In the genomic region with DNA sequence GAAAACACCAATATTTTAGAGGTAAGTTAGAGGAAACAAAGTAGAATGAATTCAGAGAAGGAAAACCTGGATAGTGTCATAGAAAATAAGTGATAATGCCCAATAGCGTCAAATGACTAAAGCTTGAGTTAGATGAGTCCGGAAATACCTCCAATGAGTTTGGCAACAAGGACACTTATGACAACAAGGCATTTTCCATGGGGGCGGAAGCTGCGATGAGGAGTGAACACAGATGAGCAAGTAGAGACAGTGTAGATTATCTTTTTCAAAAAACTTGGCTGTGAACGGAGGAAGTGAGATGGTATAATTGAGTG, we compare ENCODE assay signal across 8 cellular contexts. TPM values are rescaled to one million over a fixed set of nuclear protein-coding genes. Genes with fewer than 3 reads are reported as not detected.
DNase-seq lines count a peak whose midpoint lies in the region; ATAC-seq and TF ChIP-seq lines count a peak whose summit lies in the region.

No MANE protein-coding gene starts in this region.

- H3K9me3 ChIP-seq in HAP-1 (peaks cover 6% of the 10 kb centered on the region; the same call in 1 of the 2 replicates), T-helper 17 cell (ENCODE audit: control insufficient read depth, low read length, poor library complexity, severe bottlenecking) (no peaks in the 10 kb centered on the region), smooth muscle cell (replicated peaks; ENCODE audit: low read depth) (no peaks in the 10 kb centered on the region)

- H3K27me3 ChIP-seq in HAP-1 (ENCODE audit: low read depth), result no peaks in the 10 kb centered on the region
- H3K27me3 ChIP-seq in smooth muscle cell (ENCODE audit: low read depth), result no peaks in the 10 kb centered on the region

- H3K36me3 ChIP-seq in HAP-1 (replicated peaks) (no peaks in the 10 kb centered on the region; the same call in 1 of the 2 replicates), smooth muscle cell (ENCODE audit: low read depth) (no peaks in the 10 kb centered on the region)

- H3K27me3 Mint-ChIP-seq in T-helper 17 cell, result peaks cover 14% of the 10 kb centered on the region

- H3K4me1 ChIP-seq in HAP-1 (peaks cover 10% of the 10 kb centered on the region), smooth muscle cell (ENCODE audit: low read depth) (peaks cover 9% of the 10 kb centered on the region)

- H3K79me2 ChIP-seq in smooth muscle cell (ENCODE audit: low read depth), result peaks cover 44% of the 10 kb centered on the region

- H3F3A ChIP-seq in smooth muscle cell (ENCODE audit: low read depth), result peaks cover 5% of the 10 kb centered on the region

- 80% methylated on average over 5 of the region's 5 CpGs for WGBS in smooth muscle cell (ENCODE audit: low lambda C conversion rate)

- H3K27ac Mint-ChIP-seq in T-helper 17 cell, result peak overlapping the region; percentile 86

- DNase-seq in HAP-1 (ENCODE audit: low spot score in 2 of 2) (no peak), T-helper 17 cell (no peak), foreskin melanocyte (peak; percentile 21), smooth muscle cell (lab: John Stamatoyannopoulos, UW; ENCODE audit: unreplicated experiment) (no peak), EL (no peak), COLO668 (lab: John Stamatoyannopoulos, UW; ENCODE audit: unreplicated experiment) (no peak)
- no peak for DNase-seq in effector CD8-positive, alpha-beta T cell (lab: John Stamatoyannopoulos, UW)

- H3K9ac ChIP-seq in smooth muscle cell (ENCODE audit: low read depth), result no peak overlapping the region

- peaks cover 23% of the 10 kb centered on the region for H4K20me1 ChIP-seq in smooth muscle cell (ENCODE audit: low read depth)

- no peak overlapping the region for H3K27ac ChIP-seq in smooth muscle cell (ENCODE audit: low read depth)

- peak overlapping the region; percentile 92 for H3K4me2 ChIP-seq in smooth muscle cell

- H3K4me3 Mint-ChIP-seq in T-helper 17 cell, result peak overlapping the region; percentile 93

- H2AFZ ChIP-seq in smooth muscle cell (ENCODE audit: low read depth), result peak overlapping the region; percentile 88

- H3K36me3 Mint-ChIP-seq in T-helper 17 cell (ENCODE audit: low read depth), result no peaks in the 10 kb centered on the region

- H3K4me1 Mint-ChIP-seq in T-helper 17 cell, result peaks cover 26% of the 10 kb centered on the region

- H3K4me3 ChIP-seq in HAP-1 (peak overlapping the region; percentile 84), smooth muscle cell (peak overlapping the region; percentile 91)

- in situ Hi-C loops in HAP-1 (cut with MboI; ENCODE audit: low sequenced_read_pairs), result no loop called here

- ATAC-seq in T-helper 17 cell (peak; percentile 8), HG03378 (IDR thresholded peaks at IDR 0.05; ENCODE audit: unreplicated experiment) (no peak)

- no peak for TF ChIP-seq CTCF in smooth muscle cell (IDR thresholded peaks at IDR 0.05; ENCODE audit: borderline replicate concordance, insufficient read depth, poor library complexity, severe bottlenecking)

RNA-seq across cellular contexts. Expression of a gene that starts 0.4 kb away (rescaled TPM):
- 10 to 100 TPM; 21.7 to 23.3 TPM for total RNA-seq in T-helper 17 cell
- 11.4 and 18.0 TPM in 2 replicates for total RNA-seq in smooth muscle cell
- 12.2 and 18.1 TPM in 2 replicates for polyA plus RNA-seq in smooth muscle cell
